ENCODE assay signal across 1 cellular context in genomic region chr19:16197622-16198362, GRCh38.
TF ChIP-seq lines count a peak whose summit lies in the region.

AP1M1 (plus strand) TSS chr19:16197911; CDS start chr19:16198027, 116 bp downstream.

TF ChIP-seq in H1, 55 proteins besides CTCF, POLR2A, EP300 and RAD21 (continued from another document):
- TF ChIP-seq CEBPB (IDR thresholded peaks at IDR 0.05; ENCODE audit: low read depth, low read length) (0 out of 2 replicates have a peak, but pooled peaks have one; percentile 14), NANOG (IDR thresholded peaks at IDR 0.05; ENCODE audit: insufficient read depth, low read depth, low read length, poor library complexity, severe bottlenecking) (no peak), SIRT6 (IDR thresholded peaks at IDR 0.05; ENCODE audit: low read length) (no peak), ZNF274 (IDR thresholded peaks at IDR 0.05; ENCODE audit: borderline replicate concordance, extremely low read depth, low read length) (no peak), KDM4A (IDR thresholded peaks at IDR 0.05; ENCODE audit: low read depth, low read length, severe bottlenecking) (peak; percentile 94), SAP30 (IDR thresholded peaks at IDR 0.05; ENCODE audit: insufficient read depth, insufficient replicate concordance, low read length) (no peak), TAF7 (optimal IDR thresholded peaks at IDR 0.05; ENCODE audit: borderline replicate concordance, low read depth, low read length) (no peak), SIN3A (conservative IDR thresholded peaks at IDR 0.05 in 1 of 2, IDR thresholded peaks at IDR 0.05 in 1 of 2; ENCODE audit: low read depth in 1 of 2, low read length in 2 of 2) (peak; percentile 78 to 95; a peak in 2 of 4 replicates), GABPA (IDR thresholded peaks at IDR 0.05; ENCODE audit: borderline replicate concordance, insufficient read depth, low read length) (peak; percentile 92), SP4 (IDR thresholded peaks at IDR 0.05; ENCODE audit: low read length) (no peak), MAFK (IDR thresholded peaks at IDR 0.05; ENCODE audit: low read depth, low read length) (no peak), CBX8 (IDR thresholded peaks at IDR 0.05; ENCODE audit: borderline replicate concordance, low read depth, low read length) (no peak), RNF2 (IDR thresholded peaks at IDR 0.05; ENCODE audit: borderline replicate concordance, low read depth, low read length, missing control alignments, poor library complexity, severe bottlenecking) (no peak), TEAD4 (IDR thresholded peaks at IDR 0.05; ENCODE audit: low read depth, low read length) (no peak), SP2 (IDR thresholded peaks at IDR 0.05; ENCODE audit: low read length) (no peak), USF2 (IDR thresholded peaks at IDR 0.05; ENCODE audit: low read length) (no peak), RFX5 (IDR thresholded peaks at IDR 0.05; ENCODE audit: borderline replicate concordance, low read depth, low read length) (no peak), POLR2AphosphoS5 (IDR thresholded peaks at IDR 0.05; ENCODE audit: low read depth, low read length) (no peak), HDAC6 (IDR thresholded peaks at IDR 0.05; ENCODE audit: low read depth, low read length) (no peak), CHD1 (IDR thresholded peaks at IDR 0.05; ENCODE audit: low read depth, low read length) (no peak), CHD7 (IDR thresholded peaks at IDR 0.05; ENCODE audit: insufficient replicate concordance, low read length) (no peak), CHD2 (IDR thresholded peaks at IDR 0.05; ENCODE audit: low read length) (no peak), E2F6 (IDR thresholded peaks at IDR 0.05) (peak; percentile 63), RBBP5 (IDR thresholded peaks at IDR 0.05; ENCODE audit: borderline replicate concordance, low read depth, low read length) (peak; percentile 63; the same call in 1 of the 2 replicates), EGR1 (IDR thresholded peaks at IDR 0.05; ENCODE audit: borderline replicate concordance, low read depth, low read length) (peak; percentile 76; the same call in 1 of the 2 replicates), BACH1 (IDR thresholded peaks at IDR 0.05; ENCODE audit: low read length) (no peak), CTBP2 (IDR thresholded peaks at IDR 0.05; ENCODE audit: borderline replicate concordance, insufficient read depth, insufficient read length, low read length) (no peak), SUZ12 (IDR thresholded peaks at IDR 0.05; ENCODE audit: low read length) (no peak), HDAC2 (IDR thresholded peaks at IDR 0.05; ENCODE audit: borderline replicate concordance in 1 of 2, low read depth in 2 of 2, low read length in 2 of 2) (no peak), SRF (IDR thresholded peaks at IDR 0.05; ENCODE audit: low read depth, low read length) (no peak), MAX (IDR thresholded peaks at IDR 0.05) (no peak), RXRA (IDR thresholded peaks at IDR 0.05; ENCODE audit: insufficient read depth, low read depth, low read length) (no peak), KDM1A (IDR thresholded peaks at IDR 0.05; ENCODE audit: borderline replicate concordance, low read length) (peak; percentile 74; the same call in 1 of the 2 replicates), CREB1 (IDR thresholded peaks at IDR 0.05) (no peak; the same call in 1 of the 2 replicates), SP1 (IDR thresholded peaks at IDR 0.05; ENCODE audit: low read depth, low read length) (peak; percentile 16; the same call in 1 of the 2 replicates), ASH2L (IDR thresholded peaks at IDR 0.05; ENCODE audit: low read length) (peak; percentile 79), PHF8 (conservative IDR thresholded peaks at IDR 0.05; ENCODE audit: low read depth, low read length) (peak; percentile 69), TAF1 (IDR thresholded peaks at IDR 0.05; ENCODE audit: low read depth, low read length) (peak; percentile 55; the same call in 1 of the 2 replicates), ATF2 (IDR thresholded peaks at IDR 0.05; ENCODE audit: low read length) (no peak), TBP (IDR thresholded peaks at IDR 0.05; ENCODE audit: low read depth, low read length) (no peak), EZH2 (IDR thresholded peaks at IDR 0.05; ENCODE audit: low read depth, low read length, severe bottlenecking) (no peak), CBX5 (IDR thresholded peaks at IDR 0.05; ENCODE audit: low read depth, low read length) (no peak), GTF2F1 (IDR thresholded peaks at IDR 0.05; ENCODE audit: borderline replicate concordance, low read depth, low read length) (peak; percentile 9; the same call in 1 of the 2 replicates), JUND (IDR thresholded peaks at IDR 0.05; ENCODE audit: low read length) (no peak), NRF1 (IDR thresholded peaks at IDR 0.05; ENCODE audit: low read depth, low read length) (peak; percentile 87)
